In the genomic region with DNA sequence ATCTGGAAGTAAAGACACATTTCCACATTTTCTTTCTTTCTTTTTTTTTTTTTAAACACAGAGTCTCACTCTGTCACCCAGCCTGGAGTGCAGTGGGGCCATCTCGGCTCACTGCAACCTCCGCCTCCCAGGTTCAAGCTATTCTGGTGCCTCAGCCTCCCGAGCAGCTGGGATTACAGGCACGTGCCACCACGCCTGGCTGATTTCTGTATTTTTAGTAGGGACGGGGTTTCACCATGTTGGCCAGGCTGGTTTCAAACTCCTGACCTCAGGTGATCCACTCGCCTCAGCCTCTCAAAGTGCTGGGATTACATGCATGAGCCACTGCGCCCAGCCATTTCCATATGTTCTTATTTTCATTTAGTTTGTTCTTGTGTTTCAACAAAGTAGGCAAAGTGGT, we compare ENCODE assay signal across 2 cellular contexts. TPM values are rescaled to one million over a fixed set of nuclear protein-coding genes. Genes with fewer than 3 reads are reported as not detected.
"Had no signal": no experiment of that assay in that cellular context is flagged by ENCODE, and none has a peak within 500 bp of the region (broad histone marks: within the 10 kb centered on the region; RNA-seq: fewer than 3 reads in every experiment).

No MANE protein-coding gene starts in this region.

RNA-seq across cellular contexts. Expression of a gene that starts 14.1 kb away (rescaled TPM):
- total RNA-seq: glomerular endothelial cell, pulmonary artery endothelial cell had no signal
